1 cellular context compared by ENCODE assay signal in the genomic region with DNA sequence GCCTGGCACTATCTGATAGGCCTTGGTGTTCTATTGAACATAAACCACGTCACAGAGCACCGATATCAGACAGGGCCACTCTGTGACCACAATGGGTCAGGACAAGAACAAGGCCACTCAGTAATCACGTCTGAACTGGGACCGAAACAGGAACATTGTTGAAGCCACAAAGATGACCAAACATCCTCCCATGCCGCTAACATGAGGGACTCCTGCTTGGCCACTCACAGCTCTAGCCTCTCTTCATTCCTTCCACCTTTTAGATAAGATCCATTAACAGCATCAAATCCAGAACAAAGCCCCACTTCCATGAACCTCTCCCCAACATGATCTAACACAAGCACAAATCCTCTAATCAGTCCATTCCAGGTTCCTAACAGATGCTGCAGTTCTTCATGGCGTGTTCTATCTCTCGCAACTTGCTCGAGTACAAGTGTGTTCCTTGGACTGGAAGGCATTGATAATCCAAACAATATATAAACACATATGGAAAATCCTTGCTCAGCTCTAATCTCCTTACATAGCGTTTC.
TF ChIP-seq lines count a peak whose summit lies in the region.

No MANE protein-coding gene starts in this region.

TF ChIP-seq in K562, 482 proteins besides CTCF, POLR2A, EP300 and RAD21 (continued from another document and continues in another):
- TF ChIP-seq, protein P1, sequence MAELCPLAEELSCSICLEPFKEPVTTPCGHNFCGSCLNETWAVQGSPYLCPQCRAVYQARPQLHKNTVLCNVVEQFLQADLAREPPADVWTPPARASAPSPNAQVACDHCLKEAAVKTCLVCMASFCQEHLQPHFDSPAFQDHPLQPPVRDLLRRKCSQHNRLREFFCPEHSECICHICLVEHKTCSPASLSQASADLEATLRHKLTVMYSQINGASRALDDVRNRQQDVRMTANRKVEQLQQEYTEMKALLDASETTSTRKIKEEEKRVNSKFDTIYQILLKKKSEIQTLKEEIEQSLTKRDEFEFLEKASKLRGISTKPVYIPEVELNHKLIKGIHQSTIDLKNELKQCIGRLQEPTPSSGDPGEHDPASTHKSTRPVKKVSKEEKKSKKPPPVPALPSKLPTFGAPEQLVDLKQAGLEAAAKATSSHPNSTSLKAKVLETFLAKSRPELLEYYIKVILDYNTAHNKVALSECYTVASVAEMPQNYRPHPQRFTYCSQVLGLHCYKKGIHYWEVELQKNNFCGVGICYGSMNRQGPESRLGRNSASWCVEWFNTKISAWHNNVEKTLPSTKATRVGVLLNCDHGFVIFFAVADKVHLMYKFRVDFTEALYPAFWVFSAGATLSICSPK (IDR thresholded peaks at IDR 0.05; ENCODE audit: borderline replicate concordance), result no peak
- TF ChIP-seq, protein P2, sequence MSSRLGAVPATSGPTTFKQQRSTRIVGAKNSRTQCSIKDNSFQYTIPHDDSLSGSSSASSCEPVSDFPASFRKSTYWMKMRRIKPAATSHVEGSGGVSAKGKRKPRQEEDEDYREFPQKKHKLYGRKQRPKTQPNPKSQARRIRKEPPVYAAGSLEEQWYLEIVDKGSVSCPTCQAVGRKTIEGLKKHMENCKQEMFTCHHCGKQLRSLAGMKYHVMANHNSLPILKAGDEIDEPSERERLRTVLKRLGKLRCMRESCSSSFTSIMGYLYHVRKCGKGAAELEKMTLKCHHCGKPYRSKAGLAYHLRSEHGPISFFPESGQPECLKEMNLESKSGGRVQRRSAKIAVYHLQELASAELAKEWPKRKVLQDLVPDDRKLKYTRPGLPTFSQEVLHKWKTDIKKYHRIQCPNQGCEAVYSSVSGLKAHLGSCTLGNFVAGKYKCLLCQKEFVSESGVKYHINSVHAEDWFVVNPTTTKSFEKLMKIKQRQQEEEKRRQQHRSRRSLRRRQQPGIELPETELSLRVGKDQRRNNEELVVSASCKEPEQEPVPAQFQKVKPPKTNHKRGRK (tag; IDR thresholded peaks at IDR 0.05), result no peak
- TF ChIP-seq ZNF408 (CRISPR knock-in tag; IDR thresholded peaks at IDR 0.05; ENCODE audit: low read depth) (no peak), GABPA (tag; conservative IDR thresholded peaks at IDR 0.05; ENCODE audit: low read depth) (no peak), RBM25 (IDR thresholded peaks at IDR 0.05; ENCODE audit: low read depth, low read length, severe bottlenecking) (no peak), FOXA1 (IDR thresholded peaks at IDR 0.05; ENCODE audit: borderline replicate concordance) (no peak), MCM2 (IDR thresholded peaks at IDR 0.05; ENCODE audit: low read depth) (no peak), PTRF (tag; IDR thresholded peaks at IDR 0.05) (no peak), COPS2 (conservative IDR thresholded peaks at IDR 0.05) (no peak), NRF1 (conservative IDR thresholded peaks at IDR 0.05 in 1 of 2, IDR thresholded peaks at IDR 0.05 in 1 of 2) (no peak), NFE2L1 (tag; IDR thresholded peaks at IDR 0.05; ENCODE audit: borderline replicate concordance, low read depth) (no peak), ZNF41 (CRISPR knock-in tag; conservative IDR thresholded peaks at IDR 0.05) (no peak), POLR2G (IDR thresholded peaks at IDR 0.05; ENCODE audit: low read depth, low read length) (no peak), HDGF (IDR thresholded peaks at IDR 0.05) (no peak), PYGO2 (tag; IDR thresholded peaks at IDR 0.05) (no peak), SUPT5H (IDR thresholded peaks at IDR 0.05) (no peak), ZEB2 (IDR thresholded peaks at IDR 0.05) (no peak), PURB (CRISPR knock-in tag; IDR thresholded peaks at IDR 0.05; ENCODE audit: low read depth) (no peak), HLTF (IDR thresholded peaks at IDR 0.05) (no peak), ZNF134 (CRISPR knock-in tag; conservative IDR thresholded peaks at IDR 0.05) (no peak), FOXP1 (CRISPR knock-in tag; IDR thresholded peaks at IDR 0.05) (no peak)
- TF ChIP-seq, protein P3, sequence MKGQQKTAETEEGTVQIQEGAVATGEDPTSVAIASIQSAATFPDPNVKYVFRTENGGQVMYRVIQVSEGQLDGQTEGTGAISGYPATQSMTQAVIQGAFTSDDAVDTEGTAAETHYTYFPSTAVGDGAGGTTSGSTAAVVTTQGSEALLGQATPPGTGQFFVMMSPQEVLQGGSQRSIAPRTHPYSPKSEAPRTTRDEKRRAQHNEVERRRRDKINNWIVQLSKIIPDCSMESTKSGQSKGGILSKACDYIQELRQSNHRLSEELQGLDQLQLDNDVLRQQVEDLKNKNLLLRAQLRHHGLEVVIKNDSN (CRISPR knock-in tag; IDR thresholded peaks at IDR 0.05), result no peak
- TF ChIP-seq, protein P4, sequence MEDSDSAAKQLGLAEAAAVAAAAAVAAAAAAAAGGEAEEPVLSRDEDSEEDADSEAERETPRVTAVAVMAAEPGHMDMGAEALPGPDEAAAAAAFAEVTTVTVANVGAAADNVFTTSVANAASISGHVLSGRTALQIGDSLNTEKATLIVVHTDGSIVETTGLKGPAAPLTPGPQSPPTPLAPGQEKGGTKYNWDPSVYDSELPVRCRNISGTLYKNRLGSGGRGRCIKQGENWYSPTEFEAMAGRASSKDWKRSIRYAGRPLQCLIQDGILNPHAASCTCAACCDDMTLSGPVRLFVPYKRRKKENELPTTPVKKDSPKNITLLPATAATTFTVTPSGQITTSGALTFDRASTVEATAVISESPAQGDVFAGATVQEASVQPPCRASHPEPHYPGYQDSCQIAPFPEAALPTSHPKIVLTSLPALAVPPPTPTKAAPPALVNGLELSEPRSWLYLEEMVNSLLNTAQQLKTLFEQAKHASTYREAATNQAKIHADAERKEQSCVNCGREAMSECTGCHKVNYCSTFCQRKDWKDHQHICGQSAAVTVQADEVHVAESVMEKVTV (CRISPR knock-in tag; IDR thresholded peaks at IDR 0.05), result no peak
- TF ChIP-seq, protein P5, sequence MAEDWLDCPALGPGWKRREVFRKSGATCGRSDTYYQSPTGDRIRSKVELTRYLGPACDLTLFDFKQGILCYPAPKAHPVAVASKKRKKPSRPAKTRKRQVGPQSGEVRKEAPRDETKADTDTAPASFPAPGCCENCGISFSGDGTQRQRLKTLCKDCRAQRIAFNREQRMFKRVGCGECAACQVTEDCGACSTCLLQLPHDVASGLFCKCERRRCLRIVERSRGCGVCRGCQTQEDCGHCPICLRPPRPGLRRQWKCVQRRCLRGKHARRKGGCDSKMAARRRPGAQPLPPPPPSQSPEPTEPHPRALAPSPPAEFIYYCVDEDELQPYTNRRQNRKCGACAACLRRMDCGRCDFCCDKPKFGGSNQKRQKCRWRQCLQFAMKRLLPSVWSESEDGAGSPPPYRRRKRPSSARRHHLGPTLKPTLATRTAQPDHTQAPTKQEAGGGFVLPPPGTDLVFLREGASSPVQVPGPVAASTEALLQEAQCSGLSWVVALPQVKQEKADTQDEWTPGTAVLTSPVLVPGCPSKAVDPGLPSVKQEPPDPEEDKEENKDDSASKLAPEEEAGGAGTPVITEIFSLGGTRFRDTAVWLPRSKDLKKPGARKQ (CRISPR knock-in tag; IDR thresholded peaks at IDR 0.05), result no peak
- TF ChIP-seq, protein P6, sequence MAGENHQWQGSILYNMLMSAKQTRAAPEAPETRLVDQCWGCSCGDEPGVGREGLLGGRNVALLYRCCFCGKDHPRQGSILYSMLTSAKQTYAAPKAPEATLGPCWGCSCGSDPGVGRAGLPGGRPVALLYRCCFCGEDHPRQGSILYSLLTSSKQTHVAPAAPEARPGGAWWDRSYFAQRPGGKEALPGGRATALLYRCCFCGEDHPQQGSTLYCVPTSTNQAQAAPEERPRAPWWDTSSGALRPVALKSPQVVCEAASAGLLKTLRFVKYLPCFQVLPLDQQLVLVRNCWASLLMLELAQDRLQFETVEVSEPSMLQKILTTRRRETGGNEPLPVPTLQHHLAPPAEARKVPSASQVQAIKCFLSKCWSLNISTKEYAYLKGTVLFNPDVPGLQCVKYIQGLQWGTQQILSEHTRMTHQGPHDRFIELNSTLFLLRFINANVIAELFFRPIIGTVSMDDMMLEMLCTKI (IDR thresholded peaks at IDR 0.05; ENCODE audit: partially characterized antibody), result no peak
- TF ChIP-seq, protein P7, sequence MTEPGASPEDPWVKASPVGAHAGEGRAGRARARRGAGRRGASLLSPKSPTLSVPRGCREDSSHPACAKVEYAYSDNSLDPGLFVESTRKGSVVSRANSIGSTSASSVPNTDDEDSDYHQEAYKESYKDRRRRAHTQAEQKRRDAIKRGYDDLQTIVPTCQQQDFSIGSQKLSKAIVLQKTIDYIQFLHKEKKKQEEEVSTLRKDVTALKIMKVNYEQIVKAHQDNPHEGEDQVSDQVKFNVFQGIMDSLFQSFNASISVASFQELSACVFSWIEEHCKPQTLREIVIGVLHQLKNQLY (CRISPR knock-in tag; conservative IDR thresholded peaks at IDR 0.05), result no peak
- TF ChIP-seq, protein P8, sequence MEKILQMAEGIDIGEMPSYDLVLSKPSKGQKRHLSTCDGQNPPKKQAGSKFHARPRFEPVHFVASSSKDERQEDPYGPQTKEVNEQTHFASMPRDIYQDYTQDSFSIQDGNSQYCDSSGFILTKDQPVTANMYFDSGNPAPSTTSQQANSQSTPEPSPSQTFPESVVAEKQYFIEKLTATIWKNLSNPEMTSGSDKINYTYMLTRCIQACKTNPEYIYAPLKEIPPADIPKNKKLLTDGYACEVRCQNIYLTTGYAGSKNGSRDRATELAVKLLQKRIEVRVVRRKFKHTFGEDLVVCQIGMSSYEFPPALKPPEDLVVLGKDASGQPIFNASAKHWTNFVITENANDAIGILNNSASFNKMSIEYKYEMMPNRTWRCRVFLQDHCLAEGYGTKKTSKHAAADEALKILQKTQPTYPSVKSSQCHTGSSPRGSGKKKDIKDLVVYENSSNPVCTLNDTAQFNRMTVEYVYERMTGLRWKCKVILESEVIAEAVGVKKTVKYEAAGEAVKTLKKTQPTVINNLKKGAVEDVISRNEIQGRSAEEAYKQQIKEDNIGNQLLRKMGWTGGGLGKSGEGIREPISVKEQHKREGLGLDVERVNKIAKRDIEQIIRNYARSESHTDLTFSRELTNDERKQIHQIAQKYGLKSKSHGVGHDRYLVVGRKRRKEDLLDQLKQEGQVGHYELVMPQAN (IDR thresholded peaks at IDR 0.05; ENCODE audit: borderline replicate concordance), result no peak
- TF ChIP-seq, protein P9, sequence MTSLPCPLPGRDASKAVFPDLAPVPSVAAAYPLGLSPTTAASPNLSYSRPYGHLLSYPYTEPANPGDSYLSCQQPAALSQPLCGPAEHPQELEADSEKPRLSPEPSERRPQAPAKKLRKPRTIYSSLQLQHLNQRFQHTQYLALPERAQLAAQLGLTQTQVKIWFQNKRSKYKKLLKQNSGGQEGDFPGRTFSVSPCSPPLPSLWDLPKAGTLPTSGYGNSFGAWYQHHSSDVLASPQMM (CRISPR knock-in tag; IDR thresholded peaks at IDR 0.05), result no peak
- TF ChIP-seq, protein P10, sequence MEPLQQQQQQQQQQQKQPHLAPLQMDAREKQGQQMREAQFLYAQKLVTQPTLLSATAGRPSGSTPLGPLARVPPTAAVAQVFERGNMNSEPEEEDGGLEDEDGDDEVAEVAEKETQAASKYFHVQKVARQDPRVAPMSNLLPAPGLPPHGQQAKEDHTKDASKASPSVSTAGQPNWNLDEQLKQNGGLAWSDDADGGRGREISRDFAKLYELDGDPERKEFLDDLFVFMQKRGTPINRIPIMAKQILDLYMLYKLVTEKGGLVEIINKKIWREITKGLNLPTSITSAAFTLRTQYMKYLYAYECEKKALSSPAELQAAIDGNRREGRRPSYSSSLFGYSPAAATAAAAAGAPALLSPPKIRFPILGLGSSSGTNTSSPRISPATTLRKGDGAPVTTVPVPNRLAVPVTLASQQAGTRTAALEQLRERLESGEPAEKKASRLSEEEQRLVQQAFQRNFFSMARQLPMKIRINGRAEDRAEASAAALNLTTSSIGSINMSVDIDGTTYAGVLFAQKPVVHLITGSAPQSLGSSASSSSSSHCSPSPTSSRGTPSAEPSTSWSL (CRISPR knock-in tag; IDR thresholded peaks at IDR 0.05; ENCODE audit: borderline replicate concordance), result no peak
